ENCODE assay signal across 34 cellular contexts in the genomic region with DNA sequence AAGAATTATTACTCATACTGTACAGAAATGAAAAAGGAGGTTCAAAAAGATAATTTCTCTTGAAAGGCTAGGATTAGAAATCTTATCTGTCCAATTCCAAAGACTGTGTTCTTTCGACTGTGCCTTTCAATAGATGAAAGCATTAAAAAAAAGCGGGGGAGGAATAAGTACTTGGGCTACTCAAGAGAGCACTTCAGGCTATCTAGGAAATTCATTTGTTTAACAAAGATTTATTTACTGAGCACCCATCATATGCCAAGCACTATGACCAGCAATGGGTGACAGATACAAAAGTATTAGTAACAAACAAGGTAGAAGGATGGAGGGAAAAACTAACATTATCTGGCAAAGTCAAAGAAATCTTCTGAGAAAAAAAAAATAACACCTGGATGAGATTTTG.
"Had no signal": no experiment of that assay in that cellular context is flagged by ENCODE, and none has a peak within 500 bp of the region (broad histone marks: within the 10 kb centered on the region; RNA-seq: fewer than 3 reads in every experiment).

No MANE protein-coding gene starts in this region.

- H3K4me3 ChIP-seq: adrenal gland, body of pancreas, esophagus muscularis mucosa, gastrocnemius medialis had no signal

- DNase-seq: activated B cell treated with CpG ODN at 0.5 μM for 24 hours; activated CD4-positive, alpha-beta T cell treated with anti-CD3 and anti-CD28 coated beads for 48 hours; activated CD4-positive, alpha-beta T cell treated with anti-CD3 and anti-CD28 coated beads, Interleukin-2, amount 50 U/mL, for 1 hour; activated CD4-positive, alpha-beta T cell treated with anti-CD3 and anti-CD28 coated beads, Interleukin-2, amount 50 U/mL, for 48 hours; activated CD8-positive, alpha-beta memory T cell treated with anti-CD3 and anti-CD28 coated beads, Interleukin-2, amount 10 ng/mL, durations not matched to agents 7 days and 5 days; activated CD8-positive, alpha-beta memory T cell treated with anti-CD3 and anti-CD28 coated beads, Interleukin-2, amount 50 U/mL, for 4 hours; activated CD8-positive, alpha-beta T cell treated with anti-CD3 and anti-CD28 coated beads, Interleukin-2, amount 10 ng/mL, durations not matched to agents 7 days and 5 days; activated effector memory CD4-positive, alpha-beta T cell treated with Interleukin-2 at 50 U/mL for 16 hours; activated gamma-delta T cell treated with Interleukin-2 at 50 U/mL for 16 hours; activated naive CD4-positive, alpha-beta T cell treated with Interleukin-2 at 50 U/mL for 16 hours; activated naive CD8-positive, alpha-beta T cell treated with anti-CD3 and anti-CD28 coated beads for 36 hours; activated naive CD8-positive, alpha-beta T cell treated with anti-CD3 and anti-CD28 coated beads, Interleukin-2, amount 50 U/mL, for 24 hours; activated T-cell treated with anti-CD3 and anti-CD28 coated beads, Interleukin-2, amount 50 U/mL, for 1 hour; adrenal gland; amygdala; aorta; body of pancreas; caudate nucleus; cortex of kidney; dermis blood vessel endothelial cell; effector CD4-positive, alpha-beta T cell; effector memory CD8-positive, alpha-beta T cell; erythroblast; gastrocnemius medialis; glutamatergic neuron; T-helper 1 cell; T-helper 17 cell; T1000; WERI-Rb-1 had no signal

- H3K9me3 Mint-ChIP-seq: activated B cell treated with CpG ODN at 0.5 μM for 24 hours; activated naive CD4-positive, alpha-beta T cell treated with anti-CD3 and anti-CD28 coated beads, Interleukin-2, amount 50 U/mL, for 24 hours; activated naive CD8-positive, alpha-beta T cell treated with anti-CD3 and anti-CD28 coated beads for 36 hours; activated naive CD8-positive, alpha-beta T cell treated with anti-CD3 and anti-CD28 coated beads, Interleukin-2, amount 50 U/mL, for 24 hours; activated T-helper 17 cell treated with anti-CD3 and anti-CD28 coated beads, Interleukin-2, amount 50 U/mL, for 72 hours; effector memory CD8-positive, alpha-beta T cell; T-helper 2 cell treated with Interferon-gamma antibody and Interleukin-4, amounts not matched to agents 5 μg/mL and 100 μg/mL, for 36 hours had no signal

- H3K27ac Mint-ChIP-seq: activated B cell treated with CpG ODN at 0.5 μM for 24 hours; activated CD8-positive, alpha-beta memory T cell treated with anti-CD3 and anti-CD28 coated beads, Interleukin-2, amount 10 ng/mL, durations not matched to agents 7 days and 5 days; activated CD8-positive, alpha-beta T cell treated with anti-CD3 and anti-CD28 coated beads, Interleukin-2, amount 10 ng/mL, durations not matched to agents 7 days and 5 days; activated naive CD4-positive, alpha-beta T cell treated with anti-CD3 and anti-CD28 coated beads, Interleukin-2, amount 50 U/mL, for 24 hours; activated naive CD8-positive, alpha-beta T cell treated with anti-CD3 and anti-CD28 coated beads for 36 hours; activated naive CD8-positive, alpha-beta T cell treated with anti-CD3 and anti-CD28 coated beads, Interleukin-2, amount 50 U/mL, for 24 hours; activated T-helper 17 cell treated with anti-CD3 and anti-CD28 coated beads, Interleukin-2, amount 50 U/mL, for 72 hours; effector memory CD8-positive, alpha-beta T cell; T-helper 17 cell; T-helper 2 cell treated with Interferon-gamma antibody and Interleukin-4, amounts not matched to agents 5 μg/mL and 100 μg/mL, for 36 hours had no signal

- H3K27ac ChIP-seq: adrenal gland, body of pancreas, esophagus muscularis mucosa, foreskin keratinocyte, gastrocnemius medialis, WERI-Rb-1 had no signal

- H3K4me1 ChIP-seq: adrenal gland, body of pancreas, esophagus muscularis mucosa, gastrocnemius medialis had no signal

- H3K27me3 ChIP-seq: adrenal gland, body of pancreas, esophagus muscularis mucosa, foreskin keratinocyte, gastrocnemius medialis had no signal

- H3K4me3 Mint-ChIP-seq: activated B cell treated with CpG ODN at 0.5 μM for 24 hours; activated CD8-positive, alpha-beta memory T cell treated with anti-CD3 and anti-CD28 coated beads, Interleukin-2, amount 10 ng/mL, durations not matched to agents 7 days and 5 days; activated CD8-positive, alpha-beta T cell treated with anti-CD3 and anti-CD28 coated beads, Interleukin-2, amount 10 ng/mL, durations not matched to agents 7 days and 5 days; activated naive CD4-positive, alpha-beta T cell treated with anti-CD3 and anti-CD28 coated beads, Interleukin-2, amount 50 U/mL, for 24 hours; activated naive CD8-positive, alpha-beta T cell treated with anti-CD3 and anti-CD28 coated beads for 36 hours; activated naive CD8-positive, alpha-beta T cell treated with anti-CD3 and anti-CD28 coated beads, Interleukin-2, amount 50 U/mL, for 24 hours; activated T-helper 17 cell treated with anti-CD3 and anti-CD28 coated beads, Interleukin-2, amount 50 U/mL, for 72 hours; effector memory CD8-positive, alpha-beta T cell; T-helper 17 cell; T-helper 2 cell treated with Interferon-gamma antibody and Interleukin-4, amounts not matched to agents 5 μg/mL and 100 μg/mL, for 36 hours had no signal

- H3K27me3 Mint-ChIP-seq: activated B cell treated with CpG ODN at 0.5 μM for 24 hours; activated CD8-positive, alpha-beta memory T cell treated with anti-CD3 and anti-CD28 coated beads, Interleukin-2, amount 10 ng/mL, durations not matched to agents 7 days and 5 days; activated naive CD4-positive, alpha-beta T cell treated with anti-CD3 and anti-CD28 coated beads, Interleukin-2, amount 50 U/mL, for 24 hours; activated naive CD8-positive, alpha-beta T cell treated with anti-CD3 and anti-CD28 coated beads for 36 hours; activated naive CD8-positive, alpha-beta T cell treated with anti-CD3 and anti-CD28 coated beads, Interleukin-2, amount 50 U/mL, for 24 hours; activated T-helper 17 cell treated with anti-CD3 and anti-CD28 coated beads, Interleukin-2, amount 50 U/mL, for 72 hours; effector memory CD8-positive, alpha-beta T cell; T-helper 17 cell had no signal

- ATAC-seq: activated CD8-positive, alpha-beta memory T cell treated with anti-CD3 and anti-CD28 coated beads, Interleukin-2, amount 10 ng/mL, durations not matched to agents 7 days and 5 days; activated CD8-positive, alpha-beta T cell treated with anti-CD3 and anti-CD28 coated beads, Interleukin-2, amount 10 ng/mL, durations not matched to agents 7 days and 5 days; activated naive CD8-positive, alpha-beta T cell treated with anti-CD3 and anti-CD28 coated beads, Interleukin-2, amount 50 U/mL, for 24 hours; body of pancreas; effector memory CD8-positive, alpha-beta T cell; gastrocnemius medialis; T-helper 17 cell had no signal

- H3K4me1 Mint-ChIP-seq: activated B cell treated with CpG ODN at 0.5 μM for 24 hours had no signal

- H3K9me3 ChIP-seq: adrenal gland, body of pancreas, esophagus muscularis mucosa, gastrocnemius medialis had no signal
